In the genomic region with DNA sequence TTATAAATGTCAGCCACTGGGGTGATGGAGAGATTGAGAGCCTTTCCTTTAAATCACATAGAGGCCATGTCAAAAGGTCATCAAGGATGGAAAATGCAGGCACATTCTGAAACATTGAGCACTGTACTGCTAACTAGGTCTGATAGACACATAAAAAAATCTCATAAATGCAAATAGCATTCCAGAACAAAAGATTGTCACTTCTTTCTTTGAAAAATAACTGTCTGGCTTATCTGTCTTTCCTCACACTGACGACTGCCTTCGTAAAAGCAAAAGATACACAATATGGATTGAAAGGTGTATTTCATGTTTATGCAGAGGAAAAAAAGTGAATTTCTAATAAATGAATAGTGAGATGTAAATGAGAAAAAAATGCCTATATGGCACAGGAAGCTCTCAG, we compare ENCODE assay signal across 23 cellular contexts.
"Had no signal": no experiment of that assay in that cellular context is flagged by ENCODE, and none has a peak within 500 bp of the region (broad histone marks: within the 10 kb centered on the region; RNA-seq: fewer than 3 reads in every experiment).

No MANE protein-coding gene starts in this region.

- H3K36me3 ChIP-seq: colonic mucosa, esophagus squamous epithelium, gastrocnemius medialis, heart right ventricle, left lung, lower lobe of right lung had no signal

- H3K9me3 ChIP-seq: colonic mucosa, esophagus squamous epithelium, gastrocnemius medialis, left lung, lower lobe of right lung, mucosa of descending colon had no signal

- ATAC-seq: effector memory CD8-positive, alpha-beta T cell; esophagus mucosa; gastrocnemius medialis; heart right ventricle; left cardiac atrium; left lung; left ventricle myocardium superior; lower lobe of right lung; mucosa of descending colon had no signal

- H3K27me3 ChIP-seq: colonic mucosa, esophagus squamous epithelium, gastrocnemius medialis, heart right ventricle, left lung had no signal

- H3K27ac ChIP-seq: colonic mucosa, epithelial cell of prostate, esophagus squamous epithelium, gastrocnemius medialis, heart right ventricle, left lung, lower lobe of right lung had no signal

- H3K4me3 ChIP-seq: colonic mucosa, esophagus squamous epithelium, gastrocnemius medialis, heart right ventricle, left lung, lower lobe of right lung, mucosa of descending colon had no signal

- DNase-seq: colonic mucosa; cortex of kidney; effector CD8-positive, alpha-beta T cell; effector memory CD8-positive, alpha-beta T cell; endodermal cell; erythroblast; esophagus squamous epithelium; foreskin fibroblast; foreskin melanocyte; gastrocnemius medialis; glutamatergic neuron; head of caudate nucleus; heart right ventricle; hippocampal formation; left cardiac atrium; left lung; left ventricle myocardium superior; lower lobe of right lung; mesenchymal stem cell; mucosa of descending colon; naive B cell had no signal
